10 cellular contexts compared by ENCODE assay signal in genomic region chr2:9897796-9898195, GRCh38. TPM values are rescaled to one million over a fixed set of nuclear protein-coding genes. Genes with fewer than 3 reads are reported as not detected.
DNase-seq lines count a peak whose midpoint lies in the region; ATAC-seq and TF ChIP-seq lines count a peak whose summit lies in the region.
"Had no signal": no experiment of that assay in that cellular context is flagged by ENCODE, and none has a peak within 500 bp of the region (broad histone marks: within the 10 kb centered on the region; RNA-seq: fewer than 3 reads in every experiment).

No MANE protein-coding gene starts in this region.

- CTCF ChIA-PET in HCT116 (lab: Charles Lee): no interaction called here

- H3K36me3 ChIP-seq in HCT116 (ENCODE audit: control insufficient read depth in 1 of 2, insufficient read depth in 2 of 2, low read length in 2 of 2) (no peaks in the 10 kb centered on the region), SK-N-MC (ENCODE audit: insufficient read depth, low read length) (peaks cover 5% of the 10 kb centered on the region), hepatocyte (replicated peaks; ENCODE audit: insufficient read depth, low read depth) (no peaks in the 10 kb centered on the region), smooth muscle cell (ENCODE audit: low read depth) (no peaks in the 10 kb centered on the region)

- DNase-seq in HCT116 (ENCODE audit: low read depth, low spot score) (no peak), SK-N-MC (ENCODE audit: low read depth, low spot score) (no peak), hepatocyte (ENCODE audit: low spot score) (no peak), smooth muscle cell (lab: John Stamatoyannopoulos, UW; ENCODE audit: unreplicated experiment) (no peak), NCI-H345 treated with DMSO at 0.1 percent for 48 hours (lab: John Stamatoyannopoulos, UW; ENCODE audit: unreplicated experiment) (no peak), LoVo (ENCODE audit: low spot score) (no peak)
- DNase-seq: T-helper 9 cell had no signal

- no peak overlapping the region for H2AFZ ChIP-seq in HCT116 (ENCODE audit: low read depth, low read length, poor library complexity, severe bottlenecking)
- no peak overlapping the region for H2AFZ ChIP-seq in hepatocyte
- H2AFZ ChIP-seq in smooth muscle cell (ENCODE audit: low read depth): no peak overlapping the region

- no peaks in the 10 kb centered on the region for H3K9me3 ChIP-seq in HCT116 (ENCODE audit: control insufficient read depth in 1 of 2, insufficient read depth in 1 of 2, low read depth in 1 of 2, low read length in 2 of 2)
- H3K9me3 ChIP-seq in SK-N-MC (ENCODE audit: low read depth, low read length): no peaks in the 10 kb centered on the region
- H3K9me3 ChIP-seq in hepatocyte (ENCODE audit: low read depth): no peaks in the 10 kb centered on the region
- H3K9me3 ChIP-seq in smooth muscle cell (replicated peaks; ENCODE audit: low read depth): no peaks in the 10 kb centered on the region

- H3K9me2 ChIP-seq in HCT116 (ENCODE audit: insufficient read depth): no peaks in the 10 kb centered on the region
- H3K9me2 ChIP-seq in hepatocyte (replicated peaks; ENCODE audit: insufficient read depth): no peaks in the 10 kb centered on the region

- H3K79me2 ChIP-seq in HCT116 (ENCODE audit: insufficient read depth, low read length): 0 out of 2 replicates have a peak, but pooled peaks cover 6% of the 10 kb centered on the region
- no peaks in the 10 kb centered on the region for H3K79me2 ChIP-seq in hepatocyte
- H3K79me2 ChIP-seq in smooth muscle cell (ENCODE audit: low read depth): no peaks in the 10 kb centered on the region

- no peak overlapping the region; the same call in 1 of the 2 replicates for H3K27ac ChIP-seq in HCT116 (ENCODE audit: low read depth, low read length)
- H3K27ac ChIP-seq in SK-N-MC: peak overlapping the region; percentile 58
- peak overlapping the region; percentile 65 for H3K27ac ChIP-seq in hepatocyte
- H3K27ac ChIP-seq in smooth muscle cell (ENCODE audit: low read depth): peak overlapping the region; percentile 73

- no TSS peak for BruUV-seq in HCT116 (replicated peaks; lab: Mats Ljungman, UMichigan)

- no peak for ATAC-seq in HCT116
- ATAC-seq in GM18502 (IDR thresholded peaks at IDR 0.05; ENCODE audit: poor library complexity, unreplicated experiment): no peak
- ATAC-seq: HepG2 had no signal

- no peak for TF ChIP-seq POLR2A in HCT116 (IDR thresholded peaks at IDR 0.05; ENCODE audit: borderline replicate concordance, extremely low read depth, insufficient read depth, insufficient read length)

- no peak overlapping the region for H3K4me3 ChIP-seq in HCT116 (replicated peaks in 1 of 2; ENCODE audit: low read depth in 1 of 2, low read length in 2 of 2)
- no peak overlapping the region for H3K4me3 ChIP-seq in SK-N-MC
- H3K4me3 ChIP-seq in hepatocyte: no peak overlapping the region
- no peak overlapping the region for H3K4me3 ChIP-seq in smooth muscle cell
- H3K4me3 ChIP-seq: dorsolateral prefrontal cortex had no signal

- H3K27me3 ChIP-seq in HCT116 (ENCODE audit: insufficient read depth, low read length) (no peaks in the 10 kb centered on the region), hepatocyte (no peaks in the 10 kb centered on the region), smooth muscle cell (ENCODE audit: low read depth) (no peaks in the 10 kb centered on the region)
- H3K27me3 ChIP-seq: dorsolateral prefrontal cortex had no signal

- H3K9ac ChIP-seq in HCT116 (ENCODE audit: low read length) (no peak overlapping the region), SK-N-MC (ENCODE audit: insufficient read length) (no peak overlapping the region), smooth muscle cell (ENCODE audit: low read depth) (peak overlapping the region; percentile 11)

- H4K20me1 ChIP-seq in HCT116 (ENCODE audit: insufficient read depth) (peaks cover 5% of the 10 kb centered on the region; the same call in 1 of the 2 replicates), hepatocyte (ENCODE audit: insufficient read depth, poor library complexity, severe bottlenecking) (no peaks in the 10 kb centered on the region), smooth muscle cell (ENCODE audit: low read depth) (no peaks in the 10 kb centered on the region)

- H3K4me2 ChIP-seq in HCT116 (ENCODE audit: low read length): peak overlapping the region; percentile 57
- peak overlapping the region; percentile 39 for H3K4me2 ChIP-seq in hepatocyte
- peak overlapping the region; percentile 65 for H3K4me2 ChIP-seq in smooth muscle cell

- intact Hi-C loops in HCT116 (cut with micrococcal nuclease): no loop called here

- WGBS in hepatocyte (ENCODE audit: low lambda C conversion rate, missing lambda C conversion rate): 63% methylated on average over 2 of the region's 2 CpGs
- 49% methylated on average over 2 of the region's 2 CpGs for WGBS in smooth muscle cell (ENCODE audit: low lambda C conversion rate)

- POLR2A ChIA-PET in HCT116 (lab: Charles Lee): no interaction called here

- peaks cover 18 to 25% of the 10 kb centered on the region in 2 experiments for H3K4me1 ChIP-seq in HCT116 (ENCODE audit: control insufficient read depth in 1 of 2, insufficient read depth in 2 of 2, low read length in 2 of 2)
- peaks cover 15% of the 10 kb centered on the region for H3K4me1 ChIP-seq in hepatocyte (ENCODE audit: insufficient read depth)
- H3K4me1 ChIP-seq in smooth muscle cell (ENCODE audit: low read depth): peaks cover 40% of the 10 kb centered on the region

- TF ChIP-seq CTCF in HCT116 (IDR thresholded peaks at IDR 0.05 in 2 of 3, conservative IDR thresholded peaks at IDR 0.05 in 1 of 3; ENCODE audit: borderline replicate concordance in 1 of 3, insufficient read depth in 1 of 3, low read depth in 2 of 3, low read length in 2 of 3): no peak
- TF ChIP-seq CTCF in hepatocyte (IDR thresholded peaks at IDR 0.05; ENCODE audit: poor library complexity): no peak
- no peak for TF ChIP-seq CTCF in smooth muscle cell (IDR thresholded peaks at IDR 0.05; ENCODE audit: borderline replicate concordance, insufficient read depth, poor library complexity, severe bottlenecking)

- H3F3A ChIP-seq in smooth muscle cell (ENCODE audit: low read depth): peaks cover 4% of the 10 kb centered on the region

- RAD21 ChIA-PET in HCT116 (lab: Charles Lee; ENCODE audit: low non-redundant PET in 1 of 2, low total read pairs in 2 of 2, uncharacterized antibody in 2 of 2, unreplicated experiment in 2 of 2): no interaction called here

- no peak for TF ChIP-seq RAD21 in HCT116 (IDR thresholded peaks at IDR 0.05; ENCODE audit: low read depth)

TF ChIP-seq in HCT116, 20 proteins besides CTCF, POLR2A, EP300 and RAD21:
- TF ChIP-seq ATF3 (IDR thresholded peaks at IDR 0.05): no peak
- no peak for TF ChIP-seq ZFX (IDR thresholded peaks at IDR 0.05)
- TF ChIP-seq, protein P1, sequence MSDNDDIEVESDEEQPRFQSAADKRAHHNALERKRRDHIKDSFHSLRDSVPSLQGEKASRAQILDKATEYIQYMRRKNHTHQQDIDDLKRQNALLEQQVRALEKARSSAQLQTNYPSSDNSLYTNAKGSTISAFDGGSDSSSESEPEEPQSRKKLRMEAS (IDR thresholded peaks at IDR 0.05): no peak
- no peak for TF ChIP-seq EZH2phosphoT487 (IDR thresholded peaks at IDR 0.05; ENCODE audit: borderline replicate concordance)
- TF ChIP-seq POLR2AphosphoS5 (IDR thresholded peaks at IDR 0.05; ENCODE audit: low read depth, low read length): no peak
- TF ChIP-seq, protein P2, sequence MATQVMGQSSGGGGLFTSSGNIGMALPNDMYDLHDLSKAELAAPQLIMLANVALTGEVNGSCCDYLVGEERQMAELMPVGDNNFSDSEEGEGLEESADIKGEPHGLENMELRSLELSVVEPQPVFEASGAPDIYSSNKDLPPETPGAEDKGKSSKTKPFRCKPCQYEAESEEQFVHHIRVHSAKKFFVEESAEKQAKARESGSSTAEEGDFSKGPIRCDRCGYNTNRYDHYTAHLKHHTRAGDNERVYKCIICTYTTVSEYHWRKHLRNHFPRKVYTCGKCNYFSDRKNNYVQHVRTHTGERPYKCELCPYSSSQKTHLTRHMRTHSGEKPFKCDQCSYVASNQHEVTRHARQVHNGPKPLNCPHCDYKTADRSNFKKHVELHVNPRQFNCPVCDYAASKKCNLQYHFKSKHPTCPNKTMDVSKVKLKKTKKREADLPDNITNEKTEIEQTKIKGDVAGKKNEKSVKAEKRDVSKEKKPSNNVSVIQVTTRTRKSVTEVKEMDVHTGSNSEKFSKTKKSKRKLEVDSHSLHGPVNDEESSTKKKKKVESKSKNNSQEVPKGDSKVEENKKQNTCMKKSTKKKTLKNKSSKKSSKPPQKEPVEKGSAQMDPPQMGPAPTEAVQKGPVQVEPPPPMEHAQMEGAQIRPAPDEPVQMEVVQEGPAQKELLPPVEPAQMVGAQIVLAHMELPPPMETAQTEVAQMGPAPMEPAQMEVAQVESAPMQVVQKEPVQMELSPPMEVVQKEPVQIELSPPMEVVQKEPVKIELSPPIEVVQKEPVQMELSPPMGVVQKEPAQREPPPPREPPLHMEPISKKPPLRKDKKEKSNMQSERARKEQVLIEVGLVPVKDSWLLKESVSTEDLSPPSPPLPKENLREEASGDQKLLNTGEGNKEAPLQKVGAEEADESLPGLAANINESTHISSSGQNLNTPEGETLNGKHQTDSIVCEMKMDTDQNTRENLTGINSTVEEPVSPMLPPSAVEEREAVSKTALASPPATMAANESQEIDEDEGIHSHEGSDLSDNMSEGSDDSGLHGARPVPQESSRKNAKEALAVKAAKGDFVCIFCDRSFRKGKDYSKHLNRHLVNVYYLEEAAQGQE (IDR thresholded peaks at IDR 0.05; ENCODE audit: low read depth): no peak
- TF ChIP-seq SP1 (IDR thresholded peaks at IDR 0.05; ENCODE audit: low read depth): no peak
- TF ChIP-seq SIN3A (IDR thresholded peaks at IDR 0.05; ENCODE audit: low read depth): no peak
- no peak for TF ChIP-seq YY1 (IDR thresholded peaks at IDR 0.05; ENCODE audit: extremely low read depth, insufficient replicate concordance, low read depth, low read length)
- no peak for TF ChIP-seq CBX3 (IDR thresholded peaks at IDR 0.05; ENCODE audit: low read depth)

RNA-seq across cellular contexts. Expression of gene GRHL1, which starts 53.7 kb away (rescaled TPM):
- total RNA-seq in HCT116 (2021; ENCODE audit: unreplicated experiment): 8.5 TPM
- 6.0 and 6.3 TPM in 2 replicates for polyA plus RNA-seq in HCT116 (2012)
- total RNA-seq in hepatocyte: 10.0 and 10.9 TPM in 2 replicates
- polyA plus RNA-seq in hepatocyte: 4.0 and 9.5 TPM in 2 replicates
- 21.4 and 26.8 TPM in 2 replicates for total RNA-seq in smooth muscle cell
- polyA plus RNA-seq in smooth muscle cell: 2.0 and 7.9 TPM in 2 replicates

RNA-seq across cellular contexts. Expression of gene TAF1B, which starts 54.5 kb away (rescaled TPM):
- 27.9 TPM for total RNA-seq in HCT116 (2021; ENCODE audit: unreplicated experiment)
- 8.2 and 9.5 TPM in 2 replicates for polyA plus RNA-seq in HCT116 (2012)
- 14.7 and 19.4 TPM in 2 replicates for total RNA-seq in hepatocyte
- polyA plus RNA-seq in hepatocyte: 8.0 and 13.2 TPM in 2 replicates
- total RNA-seq in smooth muscle cell: 11.2 and 41.9 TPM in 2 replicates
- 4.5 and 8.5 TPM in 2 replicates for polyA plus RNA-seq in smooth muscle cell
